ENCODE assay signal across 26 cellular contexts in genomic region chr3:149437710-149438109, GRCh38. TPM values are rescaled to one million over a fixed set of nuclear protein-coding genes. Genes with fewer than 3 reads are reported as not detected.
"Had no signal": no experiment of that assay in that cellular context is flagged by ENCODE, and none has a peak within 500 bp of the region (broad histone marks: within the 10 kb centered on the region; RNA-seq: fewer than 3 reads in every experiment).

No MANE protein-coding gene starts in this region.

- H3K27me3 Mint-ChIP-seq: dendritic cell treated with granulocyte-macrophage colony-stimulating factor and Interleukin-4, amounts not matched to agents 40 ng/mL and 50 ng/mL, for 4 days; type B pancreatic cell had no signal

- H3K9me3 Mint-ChIP-seq: dendritic cell treated with granulocyte-macrophage colony-stimulating factor and Interleukin-4, amounts not matched to agents 40 ng/mL and 50 ng/mL, for 4 days; effector memory CD8-positive, alpha-beta T cell; immature natural killer cell; stimulated activated naive B cell treated with anti-CD40 and anti-IgM and Interleukin-4, amounts not matched to agents 10 μg/mL and 1 μg/mL and 100 μg/mL, for 72 hours; stimulated activated naive CD8-positive, alpha-beta T cell treated with anti-CD3 and anti-CD28 coated beads, Interleukin-15, amount 100 ng/mL, for 72 hours; type B pancreatic cell had no signal

- H3K4me1 Mint-ChIP-seq: immature natural killer cell; naive thymus-derived CD4-positive, alpha-beta T cell; nephron progenitor cell; stimulated activated naive CD8-positive, alpha-beta T cell treated with anti-CD3 and anti-CD28 coated beads, Interleukin-15, amount 100 ng/mL, for 72 hours had no signal

- ATAC-seq: effector memory CD8-positive, alpha-beta T cell; gastrocnemius medialis; heart right ventricle; naive thymus-derived CD4-positive, alpha-beta T cell; psoas muscle; stimulated activated naive B cell treated with anti-CD40 and anti-IgM and Interleukin-4, amounts not matched to agents 10 μg/mL and 1 μg/mL and 100 μg/mL, for 72 hours; stimulated activated naive CD8-positive, alpha-beta T cell treated with anti-CD3 and anti-CD28 coated beads, Interleukin-15, amount 100 ng/mL, for 72 hours had no signal

- H3K36me3 ChIP-seq: esophagus muscularis mucosa, gastrocnemius medialis, heart right ventricle, neutrophil, right lobe of liver, spleen had no signal

- H3K27ac ChIP-seq: epithelial cell of prostate, esophagus muscularis mucosa, gastrocnemius medialis, heart right ventricle, neutrophil, psoas muscle, right lobe of liver, spleen had no signal

- DNase-seq: effector memory CD8-positive, alpha-beta T cell; gastrocnemius medialis; heart right ventricle; immature natural killer cell; mesendoderm; naive thymus-derived CD4-positive, alpha-beta T cell; nephron progenitor cell; psoas muscle; retina; right lobe of liver; spleen; stimulated activated CD4-positive, alpha-beta T cell treated with anti-CD3 and anti-CD28 coated beads, Interleukin-15, amount 100 ng/mL, for 24 hours; stimulated activated CD4-positive, alpha-beta T cell treated with anti-CD3 and anti-CD28 coated beads, Interleukin-1b, Interleukin-23, amount 100 ng/mL, for 48 hours; stimulated activated CD4-positive, alpha-beta T cell treated with anti-CD3 and anti-CD28 coated beads, Interleukin-4, amount 100 ng/mL, for 24 hours; stimulated activated naive B cell treated with anti-CD40 and anti-IgM and Interleukin-4, amounts not matched to agents 10 μg/mL and 1 μg/mL and 100 μg/mL, for 72 hours; stimulated activated naive CD8-positive, alpha-beta T cell treated with anti-CD3 and anti-CD28 coated beads, Interleukin-15, amount 100 ng/mL, for 72 hours; substantia nigra had no signal

- H3K4me3 Mint-ChIP-seq: dendritic cell treated with granulocyte-macrophage colony-stimulating factor and Interleukin-4, amounts not matched to agents 40 ng/mL and 50 ng/mL, for 4 days; effector memory CD8-positive, alpha-beta T cell; immature natural killer cell; naive thymus-derived CD4-positive, alpha-beta T cell; nephron progenitor cell; stimulated activated naive B cell treated with anti-CD40 and anti-IgM and Interleukin-4, amounts not matched to agents 10 μg/mL and 1 μg/mL and 100 μg/mL, for 72 hours; stimulated activated naive CD8-positive, alpha-beta T cell treated with anti-CD3 and anti-CD28 coated beads, Interleukin-15, amount 100 ng/mL, for 72 hours; type B pancreatic cell had no signal

- H3K27me3 ChIP-seq: esophagus muscularis mucosa, gastrocnemius medialis, heart right ventricle, neutrophil, right lobe of liver, spleen had no signal

- H3K27ac Mint-ChIP-seq: dendritic cell treated with granulocyte-macrophage colony-stimulating factor and Interleukin-4, amounts not matched to agents 40 ng/mL and 50 ng/mL, for 4 days; effector memory CD8-positive, alpha-beta T cell; immature natural killer cell; naive thymus-derived CD4-positive, alpha-beta T cell; nephron progenitor cell; stimulated activated naive B cell treated with anti-CD40 and anti-IgM and Interleukin-4, amounts not matched to agents 10 μg/mL and 1 μg/mL and 100 μg/mL, for 72 hours; stimulated activated naive CD8-positive, alpha-beta T cell treated with anti-CD3 and anti-CD28 coated beads, Interleukin-15, amount 100 ng/mL, for 72 hours; type B pancreatic cell had no signal

- H3K4me3 ChIP-seq: esophagus muscularis mucosa, gastrocnemius medialis, heart right ventricle, psoas muscle, right lobe of liver, spleen had no signal

- FAIRE-seq: keratinocyte, urothelium cell line had no signal

- H3K4me1 ChIP-seq: right lobe of liver had no signal

- H3K9me3 ChIP-seq: esophagus muscularis mucosa, gastrocnemius medialis, neutrophil, psoas muscle, right lobe of liver, spleen had no signal

- H3K36me3 Mint-ChIP-seq: immature natural killer cell; naive thymus-derived CD4-positive, alpha-beta T cell; stimulated activated naive B cell treated with anti-CD40 and anti-IgM and Interleukin-4, amounts not matched to agents 10 μg/mL and 1 μg/mL and 100 μg/mL, for 72 hours; type B pancreatic cell had no signal

RNA-seq across cellular contexts. Expression of gene TM4SF4, which starts 36.8 kb away (rescaled TPM):
- total RNA-seq: heart right ventricle; lung microvascular endothelial cell; naive thymus-derived CD4-positive, alpha-beta T cell; osteoblast; spleen had no signal
- polyA plus RNA-seq: heart right ventricle; immature natural killer cell; keratinocyte; naive thymus-derived CD4-positive, alpha-beta T cell had no signal
